Comparison of ENCODE assay signal across 32 cellular contexts in genomic region chr7:32256811-32257210, GRCh38.
"Had no signal": no experiment of that assay in that cellular context is flagged by ENCODE, and none has a peak within 500 bp of the region (broad histone marks: within the 10 kb centered on the region; RNA-seq: fewer than 3 reads in every experiment).

No MANE protein-coding gene starts in this region.

- ATAC-seq: activated naive CD4-positive, alpha-beta T cell treated with anti-CD3 and anti-CD28 coated beads, Interleukin-2, amount 50 U/mL, for 72 hours; activated T-cell treated with anti-CD3 and anti-CD28 coated beads, Interleukin-2, amount 50 U/mL, for 4 hours; body of pancreas; PC-3 had no signal

- H3K4me1 Mint-ChIP-seq: activated CD4-positive, alpha-beta T cell treated with anti-CD3 and anti-CD28 coated beads, Interleukin-2, amount 10 ng/mL, durations not matched to agents 7 days and 5 days had no signal

- H3K27me3 Mint-ChIP-seq: activated CD4-positive, alpha-beta T cell treated with anti-CD3 and anti-CD28 coated beads, Interleukin-2, amount 10 ng/mL, durations not matched to agents 7 days and 5 days had no signal

- H3K9me3 Mint-ChIP-seq: activated CD4-positive, alpha-beta T cell treated with anti-CD3 and anti-CD28 coated beads, Interleukin-2, amount 10 ng/mL, durations not matched to agents 7 days and 5 days; activated naive CD4-positive, alpha-beta T cell treated with anti-CD3 and anti-CD28 coated beads for 36 hours; activated naive CD4-positive, alpha-beta T cell treated with anti-CD3 and anti-CD28 coated beads, Interleukin-2, amount 50 U/mL, for 72 hours; activated T-cell treated with anti-CD3 and anti-CD28 coated beads, Interleukin-2, amount 50 U/mL, for 4 hours; activated T-helper 1 cell treated with anti-CD3 and anti-CD28 coated beads, Interleukin-12 subunit alpha, Interleukin-12 subunit beta, Interleukin-2, Interleukin-4 antibody, amounts not matched to agents 30 ng/mL and 10 ng/mL and 1 ng/mL, durations not matched to agents 14 hours and 24 hours and 36 hours had no signal

- H3K27ac Mint-ChIP-seq: activated CD4-positive, alpha-beta T cell treated with anti-CD3 and anti-CD28 coated beads, Interleukin-2, amount 10 ng/mL, durations not matched to agents 7 days and 5 days; activated naive CD4-positive, alpha-beta T cell treated with anti-CD3 and anti-CD28 coated beads for 36 hours; activated naive CD4-positive, alpha-beta T cell treated with anti-CD3 and anti-CD28 coated beads, Interleukin-2, amount 50 U/mL, for 72 hours; activated T-helper 1 cell treated with anti-CD3 and anti-CD28 coated beads, Interleukin-12 subunit alpha, Interleukin-12 subunit beta, Interleukin-2, Interleukin-4 antibody, amounts not matched to agents 30 ng/mL and 10 ng/mL and 1 ng/mL, durations not matched to agents 14 hours and 24 hours and 36 hours had no signal

- DNase-seq: activated CD4-positive, alpha-beta T cell treated with anti-CD3 and anti-CD28 coated beads, Interleukin-2, amount 10 ng/mL, durations not matched to agents 7 days and 5 days; activated CD4-positive, alpha-beta T cell treated with anti-CD3 and anti-CD28 coated beads, Interleukin-2, amount 50 U/mL, for 48 hours; activated CD8-positive, alpha-beta memory T cell treated with anti-CD3 and anti-CD28 coated beads, Interleukin-2, amount 50 U/mL, for 4 hours; activated gamma-delta T cell treated with Interleukin-2 at 50 U/mL for 16 hours; activated naive CD4-positive, alpha-beta T cell treated with anti-CD3 and anti-CD28 coated beads for 36 hours; activated T-cell treated with anti-CD3 and anti-CD28 coated beads for 4 hours; activated T-cell treated with anti-CD3 and anti-CD28 coated beads, Interleukin-2, amount 50 U/mL, for 4 hours; adrenal gland; body of pancreas; Kasumi-1; KG1; MM.1S; MV-4-11; NCI-H1092; NCI-H1436 treated with DMSO at 0.1 percent for 48 hours; NCI-H1694 treated with DMSO at 0.1 percent for 48 hours; NCI-H2029 treated with DMSO at 0.1 percent for 48 hours; NCI-H2107; NCI-H2171; NCI-H510A; NCI-H69; NK-92 treated with Interleukin-12 subunit alpha and Interleukin-12 subunit beta, amount 100 ng/mL, for 24 hours; PC-3; Peyer's patch; RPMI8226; SHP77 treated with DMSO at 0.1 percent for 48 hours; SW 1271; T-helper 1 cell; T-helper 2 cell; T-helper 9 cell had no signal

- H3K4me3 Mint-ChIP-seq: activated CD4-positive, alpha-beta T cell treated with anti-CD3 and anti-CD28 coated beads, Interleukin-2, amount 10 ng/mL, durations not matched to agents 7 days and 5 days; activated naive CD4-positive, alpha-beta T cell treated with anti-CD3 and anti-CD28 coated beads for 36 hours; activated T-cell treated with anti-CD3 and anti-CD28 coated beads, Interleukin-2, amount 50 U/mL, for 4 hours; activated T-helper 1 cell treated with anti-CD3 and anti-CD28 coated beads, Interleukin-12 subunit alpha, Interleukin-12 subunit beta, Interleukin-2, Interleukin-4 antibody, amounts not matched to agents 30 ng/mL and 10 ng/mL and 1 ng/mL, durations not matched to agents 14 hours and 24 hours and 36 hours had no signal

- H3K36me3 Mint-ChIP-seq: activated naive CD4-positive, alpha-beta T cell treated with anti-CD3 and anti-CD28 coated beads, Interleukin-2, amount 50 U/mL, for 72 hours had no signal
